ENCODE assay signal across 1 cellular context in the genomic region with DNA sequence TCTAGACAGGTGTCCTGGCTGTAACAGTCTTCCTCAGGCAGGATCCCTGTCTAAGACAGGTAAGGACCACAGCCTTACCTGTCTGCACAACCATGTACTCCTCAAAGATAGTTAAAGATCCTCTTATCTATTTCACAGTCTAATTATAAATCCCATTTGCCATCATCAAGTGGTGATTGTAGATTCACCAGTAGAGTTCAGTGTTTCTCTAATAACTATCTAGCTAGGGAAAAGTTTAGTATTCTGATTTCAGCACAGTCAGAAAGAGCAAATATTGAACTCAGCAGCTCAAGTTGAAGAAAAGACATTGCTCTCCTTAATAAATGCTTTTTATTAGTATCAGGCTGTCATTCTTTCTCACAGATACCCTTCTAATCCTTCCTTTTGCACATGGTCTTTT.
TF ChIP-seq lines count a peak whose summit lies in the region.

No MANE protein-coding gene starts in this region.

TF ChIP-seq in GM23338, 12 proteins besides CTCF, POLR2A, EP300 and RAD21 (continued from another document):
- TF ChIP-seq, protein P1, sequence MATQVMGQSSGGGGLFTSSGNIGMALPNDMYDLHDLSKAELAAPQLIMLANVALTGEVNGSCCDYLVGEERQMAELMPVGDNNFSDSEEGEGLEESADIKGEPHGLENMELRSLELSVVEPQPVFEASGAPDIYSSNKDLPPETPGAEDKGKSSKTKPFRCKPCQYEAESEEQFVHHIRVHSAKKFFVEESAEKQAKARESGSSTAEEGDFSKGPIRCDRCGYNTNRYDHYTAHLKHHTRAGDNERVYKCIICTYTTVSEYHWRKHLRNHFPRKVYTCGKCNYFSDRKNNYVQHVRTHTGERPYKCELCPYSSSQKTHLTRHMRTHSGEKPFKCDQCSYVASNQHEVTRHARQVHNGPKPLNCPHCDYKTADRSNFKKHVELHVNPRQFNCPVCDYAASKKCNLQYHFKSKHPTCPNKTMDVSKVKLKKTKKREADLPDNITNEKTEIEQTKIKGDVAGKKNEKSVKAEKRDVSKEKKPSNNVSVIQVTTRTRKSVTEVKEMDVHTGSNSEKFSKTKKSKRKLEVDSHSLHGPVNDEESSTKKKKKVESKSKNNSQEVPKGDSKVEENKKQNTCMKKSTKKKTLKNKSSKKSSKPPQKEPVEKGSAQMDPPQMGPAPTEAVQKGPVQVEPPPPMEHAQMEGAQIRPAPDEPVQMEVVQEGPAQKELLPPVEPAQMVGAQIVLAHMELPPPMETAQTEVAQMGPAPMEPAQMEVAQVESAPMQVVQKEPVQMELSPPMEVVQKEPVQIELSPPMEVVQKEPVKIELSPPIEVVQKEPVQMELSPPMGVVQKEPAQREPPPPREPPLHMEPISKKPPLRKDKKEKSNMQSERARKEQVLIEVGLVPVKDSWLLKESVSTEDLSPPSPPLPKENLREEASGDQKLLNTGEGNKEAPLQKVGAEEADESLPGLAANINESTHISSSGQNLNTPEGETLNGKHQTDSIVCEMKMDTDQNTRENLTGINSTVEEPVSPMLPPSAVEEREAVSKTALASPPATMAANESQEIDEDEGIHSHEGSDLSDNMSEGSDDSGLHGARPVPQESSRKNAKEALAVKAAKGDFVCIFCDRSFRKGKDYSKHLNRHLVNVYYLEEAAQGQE (IDR thresholded peaks at IDR 0.05; ENCODE audit: unreplicated experiment): no peak
